ENCODE assay signal across 8 cellular contexts in genomic region chr17:40646791-40647548, GRCh38. TPM values are rescaled to one million over a fixed set of nuclear protein-coding genes. Genes with fewer than 3 reads are reported as not detected.
DNase-seq lines count a peak whose midpoint lies in the region; ATAC-seq and TF ChIP-seq lines count a peak whose summit lies in the region.

No MANE protein-coding gene starts in this region.

- ATAC-seq in Panc1 = peak; percentile 39
- ATAC-seq in lower lobe of right lung = peak; percentile 47 to 48
- ATAC-seq in thoracic aorta (ENCODE audit: insufficient number of reproducible peaks, low FRiP score, low read depth) = no peak
- no peak for ATAC-seq in HG03095 (IDR thresholded peaks at IDR 0.05; ENCODE audit: unreplicated experiment)

- peaks cover 16% of the 10 kb centered on the region for H3K36me3 Mint-ChIP-seq in chondrocyte (ENCODE audit: low read depth)

- H3K4me1 Mint-ChIP-seq in chondrocyte (ENCODE audit: low read depth) = peaks cover 32% of the 10 kb centered on the region

- H3K27ac ChIP-seq in HEK293 (ENCODE audit: extremely low read depth, low read depth, low read length) = peak overlapping the region; percentile 98
- H3K27ac ChIP-seq in Panc1 (ENCODE audit: low read length) = peak overlapping the region; percentile 97
- H3K27ac ChIP-seq in lower lobe of right lung = peak overlapping the region; percentile 97
- H3K27ac ChIP-seq in thoracic aorta = peak overlapping the region; percentile 99

- no peaks in the 10 kb centered on the region for H3K9me3 Mint-ChIP-seq in chondrocyte (ENCODE audit: low read depth)

- in situ Hi-C loops in Panc1 (cut with HindIII; ENCODE audit: low pct_unique_long_range_greater_than_20kb, low sequenced_read_pairs) = no loop called here

- no peak for TF ChIP-seq CTCF in HEK293 (tag by site-specific recombination; IDR thresholded peaks at IDR 0.05)
- no peak for TF ChIP-seq CTCF in Panc1 (IDR thresholded peaks at IDR 0.05)
- TF ChIP-seq CTCF in chondrocyte (IDR thresholded peaks at IDR 0.05) = no peak
- no peak for TF ChIP-seq CTCF in lower lobe of right lung (IDR thresholded peaks at IDR 0.05)
- TF ChIP-seq CTCF in thoracic aorta (IDR thresholded peaks at IDR 0.05) = no peak

- no peaks in the 10 kb centered on the region for H3K9me3 ChIP-seq in HEK293 (ENCODE audit: control insufficient read depth, insufficient read depth, low read depth, low read length)
- H3K9me3 ChIP-seq in Panc1 (ENCODE audit: control insufficient read depth, insufficient read depth, low read depth, low read length) = no peaks in the 10 kb centered on the region
- no peaks in the 10 kb centered on the region for H3K9me3 ChIP-seq in lower lobe of right lung
- no peaks in the 10 kb centered on the region for H3K9me3 ChIP-seq in thoracic aorta

- peaks cover 39% of the 10 kb centered on the region in 2 experiments for H3K36me3 ChIP-seq in HEK293 (ENCODE audit: control insufficient read depth in 2 of 2, insufficient read depth in 1 of 2, low read length in 2 of 2)
- H3K36me3 ChIP-seq in Panc1 (ENCODE audit: control insufficient read depth, insufficient read depth, low read length) = peaks cover 36% of the 10 kb centered on the region
- H3K36me3 ChIP-seq in lower lobe of right lung = peaks cover 36% of the 10 kb centered on the region
- peaks cover 4% of the 10 kb centered on the region for H3K36me3 ChIP-seq in thoracic aorta

- DNase-seq in NCI-H748 (lab: John Stamatoyannopoulos, UW; ENCODE audit: unreplicated experiment) = peak; percentile 53
- no peak for DNase-seq in NCI-H748 treated with DMSO at 0.1 percent for 48 hours (lab: John Stamatoyannopoulos, UW)
- DNase-seq in Panc1 (ENCODE audit: low read depth, low spot score) = no peak
- DNase-seq in chondrocyte (ENCODE audit: low spot score) = no peak
- no peak for DNase-seq in lower lobe of right lung
- DNase-seq in thoracic aorta (ENCODE audit: low spot score) = no peak

- BruUV-seq in Panc1 (replicated peaks; lab: Mats Ljungman, UMichigan) = TSS peak; percentile 62

- peak overlapping the region; percentile 99 for H3K27ac Mint-ChIP-seq in chondrocyte (ENCODE audit: unreplicated experiment)

- H3K27me3 ChIP-seq in Panc1 (ENCODE audit: control insufficient read depth, insufficient read depth, low read length) = no peaks in the 10 kb centered on the region
- no peaks in the 10 kb centered on the region for H3K27me3 ChIP-seq in lower lobe of right lung (ENCODE audit: low read depth)
- no peaks in the 10 kb centered on the region for H3K27me3 ChIP-seq in thoracic aorta (replicated peaks; ENCODE audit: insufficient read depth)

- peaks cover 12% of the 10 kb centered on the region; the same call in 1 of the 2 replicates for H3K4me1 ChIP-seq in HEK293 (ENCODE audit: control insufficient read depth, insufficient read depth, low read length)
- H3K4me1 ChIP-seq in Panc1 (ENCODE audit: control insufficient read depth, insufficient read depth, low read length) = peaks cover 18% of the 10 kb centered on the region
- H3K4me1 ChIP-seq in lower lobe of right lung = peaks cover 41% of the 10 kb centered on the region
- H3K4me1 ChIP-seq in thoracic aorta (ENCODE audit: control insufficient read depth in 1 of 2, low read depth in 2 of 2) = peaks cover 14 to 32% of the 10 kb centered on the region in 2 donors

- no peaks in the 10 kb centered on the region for H3K27me3 Mint-ChIP-seq in chondrocyte (ENCODE audit: low read depth)

- H3K4me3 Mint-ChIP-seq in chondrocyte (ENCODE audit: unreplicated experiment) = peak overlapping the region; percentile 94

- H3K4me3 ChIP-seq in HEK293 (ENCODE audit: low read depth, low read length) (peak overlapping the region; percentile 84), Panc1 (ENCODE audit: low read depth in 2 of 2, low read length in 2 of 2) (peak overlapping the region; percentile 68 to 98), lower lobe of right lung (peak overlapping the region; percentile 88), thoracic aorta (peak overlapping the region; percentile 92)

- CTCF ChIA-PET in HEK293 (lab: Yijun Ruan, JAX) = interaction anchor here (0.7 to 2.1 kb wide), 9 partner anchors 16 to 942 kb away, joined by 3 to 5 read pairs (median 4); no protein-coding TSS in a partner anchor
- CTCF ChIA-PET in Panc1 (lab: Charles Lee) = no interaction called here

- intact Hi-C loops in Panc1 (cut with micrococcal nuclease; ENCODE audit: unreplicated experiment) (no loop called here), lower lobe of right lung (cut with DNase I) (no loop called here)

- POLR2A ChIA-PET in HEK293 (lab: Yijun Ruan, JAX) (interaction anchor here (0.6 to 2.1 kb wide), 12 partner anchors 9 to 1086 kb away, joined by 3 to 9 read pairs (median 3); partner anchors contain the start of gene EIF1), Panc1 (lab: Charles Lee) (interaction anchor here (0.6 to 0.7 kb wide), 3 partner anchors 60 to 1042 kb away, joined by 3 to 4 read pairs (median 3); partner anchors contain the start of gene EIF1)

TF ChIP-seq in HEK293, 187 proteins besides CTCF, POLR2A, EP300 and RAD21:
- TF ChIP-seq ZNF398 (tag by site-specific recombination; IDR thresholded peaks at IDR 0.05) = no peak
- TF ChIP-seq HOXA7 (CRISPR knock-in tag; IDR thresholded peaks at IDR 0.05; ENCODE audit: borderline replicate concordance) = no peak
- TF ChIP-seq ZNF335 (tag by site-specific recombination; conservative IDR thresholded peaks at IDR 0.05) = 0 out of 2 replicates have a peak, but pooled peaks have one; percentile 12
- TF ChIP-seq GLIS2 (tag by site-specific recombination; IDR thresholded peaks at IDR 0.05) = peak; percentile 10; the same call in 1 of the 2 replicates

RNA-seq across cellular contexts. Expression of gene SMARCE1, which starts 0.6 kb away (rescaled TPM):
- total RNA-seq in Panc1 (2021; ENCODE audit: unreplicated experiment) (129 TPM), chondrocyte (92.9 to 120 TPM (median 93.1 TPM) in 3 replicates), lower lobe of right lung (83.6 TPM), thoracic aorta (10 to 100 TPM; 55.9 to 84.3 TPM)
- polyA plus RNA-seq in Panc1 (2012; ENCODE audit: insufficient read length) = 126 TPM

RNA-seq across cellular contexts. Expression of gene KRT222, which starts 18.0 kb away (rescaled TPM):
- not detected for total RNA-seq in Panc1 (2021; ENCODE audit: unreplicated experiment)
- not detected for polyA plus RNA-seq in Panc1 (2012; ENCODE audit: insufficient read length)
- not detected in 3 replicates for total RNA-seq in chondrocyte
- total RNA-seq in lower lobe of right lung = 1.3 TPM
- total RNA-seq in thoracic aorta = under 1 TPM; 0.63 to 0.81 TPM

RNA-seq across cellular contexts. Expression of gene KRT24, which starts 56.6 kb away (rescaled TPM):
- total RNA-seq in Panc1 (2021; ENCODE audit: unreplicated experiment) (not detected), chondrocyte (not detected in 3 replicates), lower lobe of right lung (not detected), thoracic aorta (not detected)
- polyA plus RNA-seq in Panc1 (2012; ENCODE audit: insufficient read length) = not detected

Comparison
In these comparisons a context has a peak if more than half of its experiments do, and no peak if none do; other contexts are left out.
1. ATAC-seq: peak in Panc1 (single experiment) and lower lobe of right lung (2 of 2); none in thoracic aorta (single experiment) and HG03095 (single experiment).
2. Peak in every context shown above with its lines, with median percentiles within 50 percentile points of each other: H3K27ac ChIP-seq and H3K4me3 ChIP-seq.